13 cellular contexts compared by ENCODE assay signal in genomic region chr2:14306268-14306950, GRCh38.
DNase-seq lines count a peak whose midpoint lies in the region; ATAC-seq and TF ChIP-seq lines count a peak whose summit lies in the region.
"Had no signal": no experiment of that assay in that cellular context is flagged by ENCODE, and none has a peak within 500 bp of the region (broad histone marks: within the 10 kb centered on the region; RNA-seq: fewer than 3 reads in every experiment).

No MANE protein-coding gene starts in this region.

- H3K4me3 ChIP-seq in BE2C (ENCODE audit: low read depth, low read length), result no peak overlapping the region
- H3K4me3 ChIP-seq: psoas muscle, SJSA1 had no signal

- H3K36me3 ChIP-seq in BE2C, result no peaks in the 10 kb centered on the region
- H3K36me3 ChIP-seq: SJSA1 had no signal

- H3K9me3 ChIP-seq in BE2C, result no peaks in the 10 kb centered on the region
- H3K9me3 ChIP-seq: psoas muscle had no signal

- no peak for TF ChIP-seq CTCF in GM10266 (IDR thresholded peaks at IDR 0.05; ENCODE audit: control insufficient read depth, insufficient read depth, low read depth, missing control alignments)
- no peak for TF ChIP-seq CTCF in BE2C (IDR thresholded peaks at IDR 0.05; ENCODE audit: low read depth, low read length)

- peak; percentile 16 for DNase-seq in GM10266 (ENCODE audit: extremely low spot score)
- no peak for DNase-seq in iPS-NIHi11 (ENCODE audit: low spot score)
- DNase-seq in mesenteric fat pad (ENCODE audit: low spot score), result no peak
- DNase-seq in stimulated activated CD4-positive, alpha-beta T cell treated with anti-CD3 and anti-CD28 coated beads, Interleukin-1b, Interleukin-23, amount 100 ng/mL, for 48 hours, result no peak
- no peak for DNase-seq in BE2C
- DNase-seq: activated CD4-positive, CD25-positive, alpha-beta regulatory T cell treated with anti-CD3 and anti-CD28 coated beads, Interleukin-2, amount 50 U/mL, for 72 hours; hippocampal formation; NCI-H446 treated with DMSO at 0.1 percent for 48 hours; psoas muscle had no signal

- H3K27me3 ChIP-seq in BE2C, result peaks cover 4% of the 10 kb centered on the region
- H3K27me3 ChIP-seq: SJSA1 had no signal

- H3K4me1 ChIP-seq in BE2C, result no peaks in the 10 kb centered on the region
- H3K4me1 ChIP-seq: psoas muscle, SJSA1 had no signal

- ATAC-seq in GM19397 (IDR thresholded peaks at IDR 0.05; ENCODE audit: unreplicated experiment) (peak; percentile 71), HG02798 (IDR thresholded peaks at IDR 0.05; ENCODE audit: poor library complexity, unreplicated experiment) (peak; percentile 78), HG03520 (IDR thresholded peaks at IDR 0.05; ENCODE audit: unreplicated experiment) (peak; percentile 66)
- ATAC-seq: psoas muscle had no signal
